Comparison of ENCODE assay signal across 1 cellular context in the genomic region with DNA sequence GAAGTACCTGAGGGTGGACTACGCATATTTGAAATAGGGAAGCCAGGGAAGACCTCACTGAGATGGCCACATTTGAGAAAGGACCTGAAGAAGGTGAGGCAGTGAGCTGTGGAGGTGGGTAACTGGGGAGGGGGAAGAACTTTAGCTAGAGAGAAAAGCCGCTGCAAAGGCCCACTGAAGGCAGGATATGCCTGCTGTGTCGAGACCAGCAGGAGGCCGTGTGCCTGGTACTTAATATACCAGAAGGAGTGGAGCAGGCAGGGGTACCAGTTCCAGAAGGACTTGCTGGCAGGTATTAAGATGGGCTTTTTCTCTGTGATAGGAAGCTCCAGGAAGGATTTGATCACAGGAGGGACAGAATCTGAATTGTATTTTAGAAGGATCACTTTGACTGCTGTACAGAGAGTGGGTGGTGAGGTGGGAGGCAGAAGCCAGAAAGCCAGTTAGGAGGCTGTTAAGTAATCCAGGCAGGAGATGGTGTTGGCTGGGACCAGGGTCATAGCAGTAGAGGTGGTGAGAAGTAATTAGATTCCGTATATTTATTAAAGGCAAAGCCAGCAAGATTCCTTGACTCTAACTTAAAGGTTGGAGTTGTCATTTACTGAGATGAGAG.
TF ChIP-seq lines count a peak whose summit lies in the region.

No MANE protein-coding gene starts in this region.

TF ChIP-seq in HCT116, 20 proteins besides CTCF, POLR2A, EP300 and RAD21:
- TF ChIP-seq ZNF274 (IDR thresholded peaks at IDR 0.05; ENCODE audit: low read depth, low read length): no peak
- no peak for TF ChIP-seq EZH2 (IDR thresholded peaks at IDR 0.05)
